13 cellular contexts compared by ENCODE assay signal in genomic region chr3:36075491-36075890, GRCh38.
"Had no signal": no experiment of that assay in that cellular context is flagged by ENCODE, and none has a peak within 500 bp of the region (broad histone marks: within the 10 kb centered on the region; RNA-seq: fewer than 3 reads in every experiment).

No MANE protein-coding gene starts in this region.

- H3K36me3 ChIP-seq: esophagus squamous epithelium, gastrocnemius medialis, lower lobe of right lung, stomach, uterus had no signal

- H3K9me3 ChIP-seq: esophagus squamous epithelium, gastrocnemius medialis, lower lobe of right lung, uterus had no signal

- H3K4me3 ChIP-seq: esophagus squamous epithelium, gastrocnemius medialis, lower lobe of right lung, skin epidermis, stomach, uterus had no signal

- H3K27me3 ChIP-seq: esophagus squamous epithelium, gastrocnemius medialis, stomach, uterus had no signal

- H3K27ac ChIP-seq: esophagus squamous epithelium, gastrocnemius medialis, lower lobe of right lung, skin epidermis, stomach, uterus had no signal

- H3K4me1 ChIP-seq: esophagus squamous epithelium, gastrocnemius medialis, lower lobe of right lung, stomach, uterus had no signal

- DNase-seq: activated CD4-positive, alpha-beta T cell treated with anti-CD3 and anti-CD28 coated beads, Interleukin-2, amount 50 U/mL, for 4 hours; activated CD4-positive, CD25-positive, alpha-beta regulatory T cell treated with anti-CD3 and anti-CD28 coated beads, Interleukin-2, amount 50 U/mL, for 72 hours; activated effector memory CD4-positive, alpha-beta T cell treated with anti-CD3 and anti-CD28 coated beads, Interleukin-2, amount 50 U/mL, for 16 hours; activated T-cell treated with anti-CD3 and anti-CD28 coated beads, Interleukin-2, amount 50 U/mL, for 4 hours; esophagus squamous epithelium; gastrocnemius medialis; left cardiac atrium; lower lobe of right lung; naive thymus-derived CD4-positive, alpha-beta T cell; stimulated activated CD4-positive, alpha-beta T cell treated with anti-CD3 and anti-CD28 coated beads, Interleukin-4, amount 100 ng/mL, for 4 hours; stomach; uterus had no signal

- ATAC-seq: activated T-cell treated with anti-CD3 and anti-CD28 coated beads, Interleukin-2, amount 50 U/mL, for 4 hours; gastrocnemius medialis; left cardiac atrium; lower lobe of right lung; naive thymus-derived CD4-positive, alpha-beta T cell had no signal
